8 cellular contexts compared by ENCODE assay signal in genomic region chrX:41084360-41085104, GRCh38. TPM values are rescaled to one million over a fixed set of nuclear protein-coding genes. Genes with fewer than 3 reads are reported as not detected.
A peak's percentile ranks its signal among the peaks of the same experiment; 100 is the strongest.
DNase-seq lines count a peak whose midpoint lies in the region; ATAC-seq and TF ChIP-seq lines count a peak whose summit lies in the region.

No MANE protein-coding gene starts in this region.

- H3K36me3 Mint-ChIP-seq in IgD-negative memory B cell = peaks cover 6% of the 10 kb centered on the region

- peaks cover 0 to 4% (median 0%) of the 10 kb centered on the region in 3 donors for H3K9me3 Mint-ChIP-seq in IgD-negative memory B cell

- H3K27me3 Mint-ChIP-seq in IgD-negative memory B cell = no peaks in the 10 kb centered on the region

- peak overlapping the region; percentile 68 for H3K4me3 ChIP-seq in epithelial cell of esophagus (ENCODE audit: low read length)

- ATAC-seq in GM21576 (IDR thresholded peaks at IDR 0.05; ENCODE audit: unreplicated experiment) = peak; percentile 63

- H3K4me3 Mint-ChIP-seq in IgD-negative memory B cell = peak overlapping the region; percentile 80 to 99 (median 96)

- peaks cover 21 to 34% (median 23%) of the 10 kb centered on the region in 3 donors for H3K4me1 Mint-ChIP-seq in IgD-negative memory B cell

- DNase-seq in DMS153 (lab: John Stamatoyannopoulos, UW) = peak; percentile 94
- peak; percentile 98 for DNase-seq in OCI-M1 (lab: John Stamatoyannopoulos, UW)
- peak; percentile 87 for DNase-seq in activated T-cell treated with anti-CD3 and anti-CD28 coated beads for 48 hours (ENCODE audit: low read depth)
- peak; percentile 93 for DNase-seq in epithelial cell of esophagus (ENCODE audit: low read depth)
- DNase-seq in middle frontal gyrus (ENCODE audit: extremely low spot score, low spot score) = peak; percentile 61
- peak; percentile 92 to 100 for DNase-seq in stimulated activated CD8-positive, alpha-beta memory T cell treated with anti-CD3 and anti-CD28 coated beads, Interleukin-2, amount 100 ng/mL, for 1 hour (ENCODE audit: low read depth in 2 of 2)

- no peak for TF ChIP-seq CTCF in epithelial cell of esophagus (IDR thresholded peaks at IDR 0.05; ENCODE audit: insufficient read depth, low read depth, low read length, missing control alignments)

- H3K27ac Mint-ChIP-seq in IgD-negative memory B cell = peak overlapping the region; percentile 99 to 100 (median 100)

RNA-seq across cellular contexts. Expression of gene USP9X, which starts 0.7 kb away (rescaled TPM):
- 20.6 TPM for polyA plus RNA-seq in IgD-negative memory B cell

Comparison
In these comparisons a context has a peak if more than half of its experiments do, and no peak if none do; other contexts are left out.
1. Peak in every context shown above with its lines: DNase-seq, ATAC-seq and H3K4me3 ChIP-seq.